In genomic region chr22:50627914-50628542, GRCh38 we compare ENCODE assay signal across 8 cellular contexts. TPM values are rescaled to one million over a fixed set of nuclear protein-coding genes. Genes with fewer than 3 reads are reported as not detected.
DNase-seq lines count a peak whose midpoint lies in the region; ATAC-seq and TF ChIP-seq lines count a peak whose summit lies in the region.

TSS of gene ARSA (minus strand) at chr22:50628152. CDS start at chr22:50627779, 373 bp downstream.

- no peaks in the 10 kb centered on the region for H3K9me3 ChIP-seq in lower lobe of right lung

- H3K27me3 ChIP-seq in lower lobe of right lung (ENCODE audit: low read depth) = no peaks in the 10 kb centered on the region

- peaks cover 18% of the 10 kb centered on the region for H3K4me1 ChIP-seq in lower lobe of right lung

- peak; percentile 77 for DNase-seq in ACHN
- DNase-seq in NCI-H526 treated with DMSO at 0.1 percent for 48 hours (lab: John Stamatoyannopoulos, UW) = peak; percentile 38
- peak; percentile 70 to 74 for DNase-seq in activated CD4-positive, alpha-beta T cell treated with anti-CD3 and anti-CD28 coated beads, Interleukin-2, amount 50 U/mL, for 48 hours
- peak; percentile 91 for DNase-seq in ecto neural progenitor cell (ENCODE audit: low spot score)
- peak; percentile 92 for DNase-seq in lower lobe of right lung
- DNase-seq in stimulated activated CD4-positive, alpha-beta T cell treated with anti-CD3 and anti-CD28 coated beads, TNF-alpha, amount 100 ng/mL, for 1 hour (ENCODE audit: low read depth in 3 of 3, low spot score in 1 of 3) = peak; percentile 43 to 59 (median 54)

- H3K4me3 ChIP-seq in lower lobe of right lung = peak within 1 kb of the TSS; percentile 78

- intact Hi-C loops in lower lobe of right lung (cut with DNase I) = no loop called here

- peak within 1 kb of the TSS; percentile 79 for H3K27ac ChIP-seq in lower lobe of right lung

- TF ChIP-seq CTCF in lower lobe of right lung (IDR thresholded peaks at IDR 0.05) = peak; percentile 37

- peaks cover 14% of the 10 kb centered on the region for H3K36me3 ChIP-seq in lower lobe of right lung

- ATAC-seq in GM18511 (IDR thresholded peaks at IDR 0.05; ENCODE audit: unreplicated experiment) (peak; percentile 82), HG03097 (IDR thresholded peaks at IDR 0.05; ENCODE audit: low FRiP score, unreplicated experiment) (peak; percentile 53), lower lobe of right lung (peak; percentile 95 to 96)

- in situ Hi-C loops in ACHN (cut with HindIII; ENCODE audit: low pct_ligation_motif_present, low pct_unique_long_range_greater_than_20kb, low sequenced_read_pairs) = no loop called here

RNA-seq across cellular contexts. Expression of gene ARSA, which starts in this region (rescaled TPM):
- 53.5 TPM for total RNA-seq in lower lobe of right lung

Comparison
In these comparisons a context has a peak if more than half of its experiments do, and no peak if none do; other contexts are left out.
1. Peak in every context shown above with its lines: DNase-seq, ATAC-seq, H3K4me3 ChIP-seq and H3K27ac ChIP-seq.
2. DNase-seq: peak in every context shown above with its lines; median percentile 92 in lower lobe of right lung; 91 in ecto neural progenitor cell; 77 in ACHN; 72 in activated CD4-positive, alpha-beta T cell treated with anti-CD3 and anti-CD28 coated beads, Interleukin-2, amount 50 U/mL, for 48 hours; 54 in stimulated activated CD4-positive, alpha-beta T cell treated with anti-CD3 and anti-CD28 coated beads, TNF-alpha, amount 100 ng/mL, for 1 hour; 38 in NCI-H526 treated with DMSO at 0.1 percent for 48 hours.